Comparison of ENCODE assay signal across 1 cellular context in genomic region chr9:128947423-128948310, GRCh38.
A peak's percentile ranks its signal among the peaks of the same experiment; 100 is the strongest.
TF ChIP-seq lines count a peak whose summit lies in the region.

Gene DOLK, minus strand, starts transcription at chr9:128947603. Its CDS starts 300 bp downstream, at chr9:128947303.
A gene with protein sequence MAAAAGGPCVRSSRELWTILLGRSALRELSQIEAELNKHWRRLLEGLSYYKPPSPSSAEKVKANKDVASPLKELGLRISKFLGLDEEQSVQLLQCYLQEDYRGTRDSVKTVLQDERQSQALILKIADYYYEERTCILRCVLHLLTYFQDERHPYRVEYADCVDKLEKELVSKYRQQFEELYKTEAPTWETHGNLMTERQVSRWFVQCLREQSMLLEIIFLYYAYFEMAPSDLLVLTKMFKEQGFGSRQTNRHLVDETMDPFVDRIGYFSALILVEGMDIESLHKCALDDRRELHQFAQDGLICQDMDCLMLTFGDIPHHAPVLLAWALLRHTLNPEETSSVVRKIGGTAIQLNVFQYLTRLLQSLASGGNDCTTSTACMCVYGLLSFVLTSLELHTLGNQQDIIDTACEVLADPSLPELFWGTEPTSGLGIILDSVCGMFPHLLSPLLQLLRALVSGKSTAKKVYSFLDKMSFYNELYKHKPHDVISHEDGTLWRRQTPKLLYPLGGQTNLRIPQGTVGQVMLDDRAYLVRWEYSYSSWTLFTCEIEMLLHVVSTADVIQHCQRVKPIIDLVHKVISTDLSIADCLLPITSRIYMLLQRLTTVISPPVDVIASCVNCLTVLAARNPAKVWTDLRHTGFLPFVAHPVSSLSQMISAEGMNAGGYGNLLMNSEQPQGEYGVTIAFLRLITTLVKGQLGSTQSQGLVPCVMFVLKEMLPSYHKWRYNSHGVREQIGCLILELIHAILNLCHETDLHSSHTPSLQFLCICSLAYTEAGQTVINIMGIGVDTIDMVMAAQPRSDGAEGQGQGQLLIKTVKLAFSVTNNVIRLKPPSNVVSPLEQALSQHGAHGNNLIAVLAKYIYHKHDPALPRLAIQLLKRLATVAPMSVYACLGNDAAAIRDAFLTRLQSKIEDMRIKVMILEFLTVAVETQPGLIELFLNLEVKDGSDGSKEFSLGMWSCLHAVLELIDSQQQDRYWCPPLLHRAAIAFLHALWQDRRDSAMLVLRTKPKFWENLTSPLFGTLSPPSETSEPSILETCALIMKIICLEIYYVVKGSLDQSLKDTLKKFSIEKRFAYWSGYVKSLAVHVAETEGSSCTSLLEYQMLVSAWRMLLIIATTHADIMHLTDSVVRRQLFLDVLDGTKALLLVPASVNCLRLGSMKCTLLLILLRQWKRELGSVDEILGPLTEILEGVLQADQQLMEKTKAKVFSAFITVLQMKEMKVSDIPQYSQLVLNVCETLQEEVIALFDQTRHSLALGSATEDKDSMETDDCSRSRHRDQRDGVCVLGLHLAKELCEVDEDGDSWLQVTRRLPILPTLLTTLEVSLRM (N-terminal part only) (plus strand): TSS chr9:128947699. CDS start chr9:128947720, 21 bp downstream.

TF ChIP-seq in GM12878, 131 proteins besides CTCF, POLR2A, EP300 and RAD21 (continued from another document and continues in another):
- TF ChIP-seq, protein P1, sequence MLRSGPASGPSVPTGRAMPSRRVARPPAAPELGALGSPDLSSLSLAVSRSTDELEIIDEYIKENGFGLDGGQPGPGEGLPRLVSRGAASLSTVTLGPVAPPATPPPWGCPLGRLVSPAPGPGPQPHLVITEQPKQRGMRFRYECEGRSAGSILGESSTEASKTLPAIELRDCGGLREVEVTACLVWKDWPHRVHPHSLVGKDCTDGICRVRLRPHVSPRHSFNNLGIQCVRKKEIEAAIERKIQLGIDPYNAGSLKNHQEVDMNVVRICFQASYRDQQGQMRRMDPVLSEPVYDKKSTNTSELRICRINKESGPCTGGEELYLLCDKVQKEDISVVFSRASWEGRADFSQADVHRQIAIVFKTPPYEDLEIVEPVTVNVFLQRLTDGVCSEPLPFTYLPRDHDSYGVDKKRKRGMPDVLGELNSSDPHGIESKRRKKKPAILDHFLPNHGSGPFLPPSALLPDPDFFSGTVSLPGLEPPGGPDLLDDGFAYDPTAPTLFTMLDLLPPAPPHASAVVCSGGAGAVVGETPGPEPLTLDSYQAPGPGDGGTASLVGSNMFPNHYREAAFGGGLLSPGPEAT (IDR thresholded peaks at IDR 0.05; ENCODE audit: low read depth): peak; percentile 76
- peak; percentile 99 for TF ChIP-seq MAX (IDR thresholded peaks at IDR 0.05; ENCODE audit: low read depth, low read length)
- TF ChIP-seq SMC3 (IDR thresholded peaks at IDR 0.05; ENCODE audit: borderline replicate concordance, low read length): no peak
- no peak for TF ChIP-seq STAT3 (IDR thresholded peaks at IDR 0.05; ENCODE audit: low read depth, low read length)
- no peak for TF ChIP-seq E4F1 (IDR thresholded peaks at IDR 0.05; ENCODE audit: borderline replicate concordance, partially characterized antibody)
- TF ChIP-seq REST (IDR thresholded peaks at IDR 0.05; ENCODE audit: low read depth, low read length): 0 out of 2 replicates have a peak, but pooled peaks have one; percentile 7
- peak; percentile 89 for TF ChIP-seq ZBTB4 (CRISPR knock-in tag; IDR thresholded peaks at IDR 0.05)
- no peak for TF ChIP-seq SREBF1 (IDR thresholded peaks at IDR 0.05; ENCODE audit: low read length)
- peak; percentile 76 for TF ChIP-seq DPF2 (IDR thresholded peaks at IDR 0.05)
- no peak for TF ChIP-seq SMARCA5 (IDR thresholded peaks at IDR 0.05)
- TF ChIP-seq PBX3 (IDR thresholded peaks at IDR 0.05; ENCODE audit: insufficient replicate concordance, low read depth, low read length): no peak
- peak; percentile 98 for TF ChIP-seq USF2 (IDR thresholded peaks at IDR 0.05; ENCODE audit: borderline replicate concordance, low read depth, low read length)
- TF ChIP-seq RCOR1 (conservative IDR thresholded peaks at IDR 0.05; ENCODE audit: low read depth, low read length): no peak
- peak; percentile 91; the same call in 1 of the 2 replicates for TF ChIP-seq SMAD5 (IDR thresholded peaks at IDR 0.05; ENCODE audit: low read depth)
- TF ChIP-seq, protein P2, sequence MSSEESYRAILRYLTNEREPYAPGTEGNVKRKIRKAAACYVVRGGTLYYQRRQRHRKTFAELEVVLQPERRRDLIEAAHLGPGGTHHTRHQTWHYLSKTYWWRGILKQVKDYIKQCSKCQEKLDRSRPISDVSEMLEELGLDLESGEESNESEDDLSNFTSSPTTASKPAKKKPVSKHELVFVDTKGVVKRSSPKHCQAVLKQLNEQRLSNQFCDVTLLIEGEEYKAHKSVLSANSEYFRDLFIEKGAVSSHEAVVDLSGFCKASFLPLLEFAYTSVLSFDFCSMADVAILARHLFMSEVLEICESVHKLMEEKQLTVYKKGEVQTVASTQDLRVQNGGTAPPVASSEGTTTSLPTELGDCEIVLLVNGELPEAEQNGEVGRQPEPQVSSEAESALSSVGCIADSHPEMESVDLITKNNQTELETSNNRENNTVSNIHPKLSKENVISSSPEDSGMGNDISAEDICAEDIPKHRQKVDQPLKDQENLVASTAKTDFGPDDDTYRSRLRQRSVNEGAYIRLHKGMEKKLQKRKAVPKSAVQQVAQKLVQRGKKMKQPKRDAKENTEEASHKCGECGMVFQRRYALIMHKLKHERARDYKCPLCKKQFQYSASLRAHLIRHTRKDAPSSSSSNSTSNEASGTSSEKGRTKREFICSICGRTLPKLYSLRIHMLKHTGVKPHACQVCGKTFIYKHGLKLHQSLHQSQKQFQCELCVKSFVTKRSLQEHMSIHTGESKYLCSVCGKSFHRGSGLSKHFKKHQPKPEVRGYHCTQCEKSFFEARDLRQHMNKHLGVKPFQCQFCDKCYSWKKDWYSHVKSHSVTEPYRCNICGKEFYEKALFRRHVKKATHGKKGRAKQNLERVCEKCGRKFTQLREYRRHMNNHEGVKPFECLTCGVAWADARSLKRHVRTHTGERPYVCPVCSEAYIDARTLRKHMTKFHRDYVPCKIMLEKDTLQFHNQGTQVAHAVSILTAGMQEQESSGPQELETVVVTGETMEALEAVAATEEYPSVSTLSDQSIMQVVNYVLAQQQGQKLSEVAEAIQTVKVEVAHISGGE (CRISPR knock-in tag; IDR thresholded peaks at IDR 0.05): peak; percentile 71
- no peak for TF ChIP-seq CEBPB (IDR thresholded peaks at IDR 0.05; ENCODE audit: borderline replicate concordance in 1 of 2, low read depth in 2 of 2, low read length in 2 of 2)
- TF ChIP-seq SRF (IDR thresholded peaks at IDR 0.05; ENCODE audit: low read depth in 2 of 2, low read length in 2 of 2): peak in 1 of 2 experiments; percentile 12; a peak in 1 of 4 replicates
- no peak for TF ChIP-seq NFIC (IDR thresholded peaks at IDR 0.05; ENCODE audit: low read depth, low read length)
- TF ChIP-seq CBX5 (IDR thresholded peaks at IDR 0.05; ENCODE audit: low read depth): no peak
- TF ChIP-seq RBBP5 (conservative IDR thresholded peaks at IDR 0.05): no peak
- TF ChIP-seq YBX1 (IDR thresholded peaks at IDR 0.05): no peak
- peak; percentile 60 for TF ChIP-seq CBFB (IDR thresholded peaks at IDR 0.05; ENCODE audit: low read depth)
- TF ChIP-seq ATF3 (IDR thresholded peaks at IDR 0.05; ENCODE audit: borderline replicate concordance, extremely low read depth, low read depth, low read length): peak; percentile 97
- TF ChIP-seq PAX8 (IDR thresholded peaks at IDR 0.05): no peak
- peak; percentile 86 for TF ChIP-seq CREM (IDR thresholded peaks at IDR 0.05; ENCODE audit: low read depth)
- no peak for TF ChIP-seq NR2C2 (IDR thresholded peaks at IDR 0.05; ENCODE audit: borderline replicate concordance, control insufficient read depth, insufficient read length, low read depth)
- TF ChIP-seq PAX5 (IDR thresholded peaks at IDR 0.05; ENCODE audit: borderline replicate concordance, low read depth, low read length): peak; percentile 65
- TF ChIP-seq LARP7 (IDR thresholded peaks at IDR 0.05): peak; percentile 43; the same call in 1 of the 2 replicates
- 0 out of 2 replicates have a peak, but pooled peaks have one; percentile 6 for TF ChIP-seq ZNF384 (IDR thresholded peaks at IDR 0.05; ENCODE audit: borderline replicate concordance, low read depth, low read length)
- TF ChIP-seq ZZZ3 (IDR thresholded peaks at IDR 0.05; ENCODE audit: control insufficient read depth, insufficient read length, low read depth): no peak
- TF ChIP-seq ESRRA (IDR thresholded peaks at IDR 0.05; ENCODE audit: low read length): no peak
